Comparison of ENCODE assay signal across 19 cellular contexts in the genomic region with DNA sequence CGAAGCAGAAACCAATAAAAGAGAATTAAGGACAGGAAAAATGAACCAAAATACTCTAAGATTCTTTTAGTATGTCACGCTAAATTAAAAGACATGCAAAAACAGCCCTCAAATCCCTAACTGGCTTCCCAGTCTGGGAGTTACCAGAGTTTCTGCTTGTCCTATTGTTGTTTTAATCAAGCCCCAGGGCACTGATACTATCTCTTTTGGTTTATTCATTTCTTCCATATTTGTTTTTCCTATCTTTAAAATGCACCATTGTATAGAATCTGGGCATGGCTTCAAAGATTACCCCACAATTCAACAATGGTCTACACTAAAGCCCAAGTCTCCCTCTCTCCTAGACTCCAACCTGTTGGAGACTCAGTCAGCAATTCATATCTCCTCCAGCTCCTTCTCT.
DNase-seq lines count a peak whose midpoint lies in the region; ATAC-seq, FAIRE-seq and TF ChIP-seq lines count a peak whose summit lies in the region.
"Had no signal": no experiment of that assay in that cellular context is flagged by ENCODE, and none has a peak within 500 bp of the region (broad histone marks: within the 10 kb centered on the region; RNA-seq: fewer than 3 reads in every experiment).

No MANE protein-coding gene starts in this region.

- DNase-seq in HAP-1 (ENCODE audit: low spot score in 2 of 2) (peak; percentile 68 to 78), SJCRH30 (peak; percentile 13 to 33), endothelial cell of umbilical vein (ENCODE audit: low read depth, low spot score) (peak; percentile 28), nephron progenitor cell (no peak), Karpas-422 (no peak)
- no peak for DNase-seq in activated naive CD8-positive, alpha-beta T cell treated with anti-CD3 and anti-CD28 coated beads, Interleukin-2, amount 50 U/mL, for 24 hours
- DNase-seq: CD4-positive, CD25-positive, alpha-beta regulatory T cell; COR-L47; DMS79; H7; MG63; NCI-H1417; NCI-H1694 treated with DMSO at 0.1 percent for 48 hours; NCI-H446 treated with DMSO at 0.1 percent for 48 hours; T-helper 1 cell had no signal

- H3K9ac ChIP-seq in endothelial cell of umbilical vein (replicated peaks; ENCODE audit: extremely low read depth, insufficient read depth, low read length) (no peak overlapping the region), Karpas-422 (ENCODE audit: low read length) (no peak overlapping the region)

- CTCF ChIA-PET in endothelial cell of umbilical vein (lab: Charles Lee) = interaction anchor here (1.0 to 1.7 kb wide), 3 partner anchors 8 to 58 kb away, joined by 4 to 6 read pairs (median 4); no protein-coding TSS in a partner anchor

- peaks cover 24% of the 10 kb centered on the region for H3K4me1 Mint-ChIP-seq in nephron progenitor cell
- H3K4me1 Mint-ChIP-seq in activated naive CD8-positive, alpha-beta T cell treated with anti-CD3 and anti-CD28 coated beads, Interleukin-2, amount 50 U/mL, for 24 hours = no peaks in the 10 kb centered on the region
- H3K4me1 Mint-ChIP-seq: B cell; CD4-positive, CD25-positive, alpha-beta regulatory T cell; IgD-negative memory B cell had no signal

- H3K9me3 Mint-ChIP-seq in nephron progenitor cell = peaks cover 36% of the 10 kb centered on the region
- H3K9me3 Mint-ChIP-seq in activated naive CD8-positive, alpha-beta T cell treated with anti-CD3 and anti-CD28 coated beads, Interleukin-2, amount 50 U/mL, for 24 hours = no peaks in the 10 kb centered on the region

- no peaks in the 10 kb centered on the region for H3K9me3 ChIP-seq in HAP-1
- no peaks in the 10 kb centered on the region for H3K9me3 ChIP-seq in SJCRH30 (replicated peaks)
- no peaks in the 10 kb centered on the region for H3K9me3 ChIP-seq in endothelial cell of umbilical vein (replicated peaks; ENCODE audit: control insufficient read depth, insufficient read depth, low read length)
- no peaks in the 10 kb centered on the region for H3K9me3 ChIP-seq in Karpas-422 (ENCODE audit: low read length)
- H3K9me3 ChIP-seq: MG63 had no signal

- POLR2A ChIA-PET in endothelial cell of umbilical vein (lab: Charles Lee) = no interaction called here

- dilution Hi-C loops in endothelial cell of umbilical vein (cut with MboI; ENCODE audit: extremely low pct_ligation_motif_present, low sequenced_read_pairs) = no loop called here

- no peaks in the 10 kb centered on the region for H3K9me1 ChIP-seq in endothelial cell of umbilical vein (replicated peaks; ENCODE audit: control insufficient read depth, extremely low read depth, insufficient read depth, low read length)

- H3K27me3 ChIP-seq in HAP-1 (ENCODE audit: low read depth) = no peaks in the 10 kb centered on the region
- no peaks in the 10 kb centered on the region for H3K27me3 ChIP-seq in SJCRH30
- H3K27me3 ChIP-seq in endothelial cell of umbilical vein (ENCODE audit: control insufficient read depth in 2 of 2, insufficient read depth in 2 of 2, low read length in 2 of 2) = no peaks in the 10 kb centered on the region
- H3K27me3 ChIP-seq in Karpas-422 (ENCODE audit: low read length) = no peaks in the 10 kb centered on the region
- H3K27me3 ChIP-seq: MG63 had no signal

- no peak overlapping the region for H3K4me3 ChIP-seq in HAP-1
- H3K4me3 ChIP-seq in SJCRH30 = no peak overlapping the region
- H3K4me3 ChIP-seq in endothelial cell of umbilical vein (replicated peaks in 1 of 3; ENCODE audit: insufficient read depth in 1 of 3, low read depth in 1 of 3, low read length in 3 of 3) = no peak overlapping the region
- no peak overlapping the region for H3K4me3 ChIP-seq in Karpas-422 (ENCODE audit: low read length)
- H3K4me3 ChIP-seq: MG63 had no signal

- H4K20me1 ChIP-seq in endothelial cell of umbilical vein (replicated peaks; ENCODE audit: control insufficient read depth, extremely low read depth, insufficient read depth, low read length) (no peaks in the 10 kb centered on the region), Karpas-422 (ENCODE audit: insufficient read depth, low read depth, low read length) (no peaks in the 10 kb centered on the region)

- H3K27ac Mint-ChIP-seq in nephron progenitor cell = peak overlapping the region; percentile 19
- H3K27ac Mint-ChIP-seq in activated naive CD8-positive, alpha-beta T cell treated with anti-CD3 and anti-CD28 coated beads, Interleukin-2, amount 50 U/mL, for 24 hours = no peak overlapping the region
- H3K27ac Mint-ChIP-seq: B cell; CD4-positive, CD25-positive, alpha-beta regulatory T cell; IgD-negative memory B cell had no signal

- in situ Hi-C loops in HAP-1 (cut with MboI; ENCODE audit: low sequenced_read_pairs) = no loop called here

- H3K27ac ChIP-seq in SJCRH30 (peak overlapping the region; percentile 68), endothelial cell of umbilical vein (ENCODE audit: insufficient read depth, low read depth, low read length) (no peak overlapping the region), Karpas-422 (ENCODE audit: low read length) (no peak overlapping the region)

- peaks cover 7% of the 10 kb centered on the region for H3K27me3 Mint-ChIP-seq in nephron progenitor cell (ENCODE audit: low read depth, poor library complexity)
- H3K27me3 Mint-ChIP-seq in activated naive CD8-positive, alpha-beta T cell treated with anti-CD3 and anti-CD28 coated beads, Interleukin-2, amount 50 U/mL, for 24 hours = peaks cover 30% of the 10 kb centered on the region

- H3K9me2 ChIP-seq in Karpas-422 (replicated peaks; ENCODE audit: insufficient read depth, low read length) = no peaks in the 10 kb centered on the region

- no peak for TF ChIP-seq POLR2A in endothelial cell of umbilical vein (IDR thresholded peaks at IDR 0.05; ENCODE audit: low read depth, low read length)

- peaks cover 14% of the 10 kb centered on the region for H3K4me1 ChIP-seq in HAP-1
- H3K4me1 ChIP-seq in SJCRH30 = peaks cover 16% of the 10 kb centered on the region
- H3K4me1 ChIP-seq in endothelial cell of umbilical vein (ENCODE audit: control insufficient read depth, extremely low read depth, insufficient read depth, low read length) = peaks cover 28% of the 10 kb centered on the region
- H3K4me1 ChIP-seq in Karpas-422 (ENCODE audit: low read length) = no peaks in the 10 kb centered on the region

- no peak overlapping the region for H2AFZ ChIP-seq in endothelial cell of umbilical vein (ENCODE audit: low read depth, low read length)
- H2AFZ ChIP-seq in Karpas-422 (ENCODE audit: low read length) = no peak overlapping the region

- no peak for ATAC-seq in activated naive CD8-positive, alpha-beta T cell treated with anti-CD3 and anti-CD28 coated beads, Interleukin-2, amount 50 U/mL, for 24 hours
- no peak for ATAC-seq in GM18520 (IDR thresholded peaks at IDR 0.05; ENCODE audit: unreplicated experiment)

- TF ChIP-seq CTCF in endothelial cell of umbilical vein (IDR thresholded peaks at IDR 0.05; ENCODE audit: extremely low read depth in 1 of 2, insufficient read depth in 1 of 2, low read depth in 1 of 2, low read length in 2 of 2) (no peak), nephron progenitor cell (IDR thresholded peaks at IDR 0.05) (no peak)

- intact Hi-C loops in endothelial cell of umbilical vein (cut with micrococcal nuclease) = no loop called here

- no peaks in the 10 kb centered on the region for H3K36me3 ChIP-seq in HAP-1 (replicated peaks)
- no peaks in the 10 kb centered on the region for H3K36me3 ChIP-seq in SJCRH30
- no peaks in the 10 kb centered on the region for H3K36me3 ChIP-seq in endothelial cell of umbilical vein (ENCODE audit: control insufficient read depth in 2 of 2, extremely low read depth in 1 of 2, insufficient read depth in 2 of 2, low read length in 2 of 2)
- H3K36me3 ChIP-seq in Karpas-422 (ENCODE audit: insufficient read depth, low read length) = no peaks in the 10 kb centered on the region
- H3K36me3 ChIP-seq: MG63 had no signal

- no peak overlapping the region for H3K4me3 Mint-ChIP-seq in nephron progenitor cell
- no peak overlapping the region for H3K4me3 Mint-ChIP-seq in activated naive CD8-positive, alpha-beta T cell treated with anti-CD3 and anti-CD28 coated beads, Interleukin-2, amount 50 U/mL, for 24 hours
- H3K4me3 Mint-ChIP-seq: B cell; CD4-positive, CD25-positive, alpha-beta regulatory T cell; IgD-negative memory B cell had no signal

- no peak overlapping the region for H3K4me2 ChIP-seq in endothelial cell of umbilical vein (ENCODE audit: insufficient read depth, low read length)
- H3K4me2 ChIP-seq in Karpas-422 (ENCODE audit: low read depth, low read length, poor library complexity, severe bottlenecking) = no peak overlapping the region

- H3K79me2 ChIP-seq in endothelial cell of umbilical vein (ENCODE audit: control insufficient read depth, insufficient read depth, low read length) (no peaks in the 10 kb centered on the region), Karpas-422 (ENCODE audit: low read length) (no peaks in the 10 kb centered on the region)

- no peaks in the 10 kb centered on the region for H3K36me3 Mint-ChIP-seq in nephron progenitor cell (ENCODE audit: low read depth)
- no peaks in the 10 kb centered on the region for H3K36me3 Mint-ChIP-seq in activated naive CD8-positive, alpha-beta T cell treated with anti-CD3 and anti-CD28 coated beads, Interleukin-2, amount 50 U/mL, for 24 hours (ENCODE audit: low read depth)
- H3K36me3 Mint-ChIP-seq: CD4-positive, CD25-positive, alpha-beta regulatory T cell; IgD-negative memory B cell had no signal

- FAIRE-seq in endothelial cell of umbilical vein (lab: Jason Lieb, UNC) = no peak
- FAIRE-seq: A204.1 had no signal

- no TSS peak for BruUV-seq in endothelial cell of umbilical vein (replicated peaks; lab: Mats Ljungman, UMichigan)

TF ChIP-seq in endothelial cell of umbilical vein, 7 proteins besides CTCF, POLR2A, EP300 and RAD21:
- TF ChIP-seq FOS (IDR thresholded peaks at IDR 0.05; ENCODE audit: borderline replicate concordance, insufficient read depth, low read length) (no peak), EZH2 (IDR thresholded peaks at IDR 0.05; ENCODE audit: borderline replicate concordance, low read depth, low read length, severe bottlenecking) (no peak), JUN (IDR thresholded peaks at IDR 0.05; ENCODE audit: borderline replicate concordance, insufficient read depth, insufficient read length, low read depth) (no peak)

Comparison
In these comparisons a context has a peak if more than half of its experiments do, and no peak if none do; other contexts are left out.
1. DNase-seq: peak in HAP-1 (2 of 2), SJCRH30 (2 of 2) and endothelial cell of umbilical vein (single experiment); none in nephron progenitor cell (single experiment), activated naive CD8-positive, alpha-beta T cell treated with anti-CD3 and anti-CD28 coated beads, Interleukin-2, amount 50 U/mL, for 24 hours (single experiment) and Karpas-422 (single experiment).